20 cellular contexts compared by ENCODE assay signal in the genomic region with DNA sequence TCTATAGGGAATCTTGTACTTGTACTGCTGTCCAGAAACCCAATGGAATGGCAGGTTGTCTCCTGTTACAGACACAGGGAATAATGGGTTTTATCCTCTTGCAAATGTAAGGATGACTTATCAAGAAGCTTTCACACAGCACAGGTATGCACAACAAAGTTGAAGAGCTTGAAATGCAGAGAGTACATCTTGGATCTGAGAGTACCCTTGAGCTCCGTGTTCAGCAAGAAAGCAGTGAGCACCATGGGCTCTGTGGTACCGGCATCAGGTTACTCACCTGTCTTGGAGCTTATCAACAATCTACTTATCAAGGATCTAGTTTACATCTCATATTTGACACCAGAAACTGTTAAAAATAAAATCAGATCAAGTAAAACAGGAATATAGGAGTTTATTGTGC.
"Had no signal": no experiment of that assay in that cellular context is flagged by ENCODE, and none has a peak within 500 bp of the region (broad histone marks: within the 10 kb centered on the region; RNA-seq: fewer than 3 reads in every experiment).

No MANE protein-coding gene starts in this region.

- H3K4me3 Mint-ChIP-seq: activated CD4-positive, alpha-beta memory T cell treated with anti-CD3 and anti-CD28 coated beads, Interleukin-2, amount 10 ng/mL, durations not matched to agents 7 days and 5 days; activated CD4-positive, alpha-beta T cell treated with anti-CD3 and anti-CD28 coated beads for 36 hours; activated naive CD4-positive, alpha-beta T cell treated with anti-CD3 and anti-CD28 coated beads, Interleukin-2, amount 10 ng/mL, durations not matched to agents 7 days and 5 days; activated naive CD8-positive, alpha-beta T cell treated with anti-CD3 and anti-CD28 coated beads for 36 hours; activated T-helper 17 cell treated with anti-CD3 and anti-CD28 coated beads, Interleukin-2, amount 50 U/mL, for 72 hours; T-helper 17 cell had no signal

- H3K27ac ChIP-seq: brain microvascular endothelial cell, WERI-Rb-1 had no signal

- H3K27me3 ChIP-seq: brain microvascular endothelial cell had no signal

- ATAC-seq: activated CD4-positive, alpha-beta T cell treated with anti-CD3 and anti-CD28 coated beads for 36 hours; activated T-helper 17 cell treated with anti-CD3 and anti-CD28 coated beads, Interleukin-2, amount 50 U/mL, for 72 hours; T-helper 17 cell had no signal

- H3K27me3 Mint-ChIP-seq: activated CD4-positive, alpha-beta memory T cell treated with anti-CD3 and anti-CD28 coated beads, Interleukin-2, amount 10 ng/mL, durations not matched to agents 7 days and 5 days; activated CD4-positive, alpha-beta T cell treated with anti-CD3 and anti-CD28 coated beads for 36 hours; activated naive CD4-positive, alpha-beta T cell treated with anti-CD3 and anti-CD28 coated beads, Interleukin-2, amount 10 ng/mL, durations not matched to agents 7 days and 5 days; activated naive CD8-positive, alpha-beta T cell treated with anti-CD3 and anti-CD28 coated beads for 36 hours; activated T-helper 17 cell treated with anti-CD3 and anti-CD28 coated beads, Interleukin-2, amount 50 U/mL, for 72 hours; T-helper 17 cell had no signal

- H3K36me3 ChIP-seq: brain microvascular endothelial cell, WERI-Rb-1 had no signal

- H3K27ac Mint-ChIP-seq: activated CD4-positive, alpha-beta memory T cell treated with anti-CD3 and anti-CD28 coated beads, Interleukin-2, amount 10 ng/mL, durations not matched to agents 7 days and 5 days; activated CD4-positive, alpha-beta T cell treated with anti-CD3 and anti-CD28 coated beads for 36 hours; activated naive CD4-positive, alpha-beta T cell treated with anti-CD3 and anti-CD28 coated beads, Interleukin-2, amount 10 ng/mL, durations not matched to agents 7 days and 5 days; activated naive CD8-positive, alpha-beta T cell treated with anti-CD3 and anti-CD28 coated beads for 36 hours; activated T-helper 17 cell treated with anti-CD3 and anti-CD28 coated beads, Interleukin-2, amount 50 U/mL, for 72 hours; T-helper 17 cell had no signal

- DNase-seq: activated CD4-positive, alpha-beta memory T cell treated with anti-CD3 and anti-CD28 coated beads, Interleukin-2, amount 10 ng/mL, durations not matched to agents 7 days and 5 days; activated CD4-positive, alpha-beta T cell treated with anti-CD3 and anti-CD28 coated beads for 36 hours; activated CD4-positive, alpha-beta T cell treated with anti-CD3 and anti-CD28 coated beads, Interleukin-2, amount 50 U/mL, for 1 hour; activated gamma-delta T cell; activated naive CD4-positive, alpha-beta T cell treated with anti-CD3 and anti-CD28 coated beads, Interleukin-2, amount 10 ng/mL, durations not matched to agents 7 days and 5 days; activated naive CD8-positive, alpha-beta T cell treated with anti-CD3 and anti-CD28 coated beads for 36 hours; activated T-cell treated with anti-CD3 and anti-CD28 coated beads for 4 hours; activated T-cell treated with anti-CD3 and anti-CD28 coated beads, Interleukin-2, amount 50 U/mL, for 48 hours; brain microvascular endothelial cell; cerebellar nuclear complex; NCI-H1092; NCI-H2029; NCI-H2107; NCI-H510A treated with DMSO at 0.1 percent for 48 hours; PC-3; SIG-M5; T-helper 17 cell; T1000; WERI-Rb-1 had no signal
